ENCODE assay signal across 18 cellular contexts in the genomic region with DNA sequence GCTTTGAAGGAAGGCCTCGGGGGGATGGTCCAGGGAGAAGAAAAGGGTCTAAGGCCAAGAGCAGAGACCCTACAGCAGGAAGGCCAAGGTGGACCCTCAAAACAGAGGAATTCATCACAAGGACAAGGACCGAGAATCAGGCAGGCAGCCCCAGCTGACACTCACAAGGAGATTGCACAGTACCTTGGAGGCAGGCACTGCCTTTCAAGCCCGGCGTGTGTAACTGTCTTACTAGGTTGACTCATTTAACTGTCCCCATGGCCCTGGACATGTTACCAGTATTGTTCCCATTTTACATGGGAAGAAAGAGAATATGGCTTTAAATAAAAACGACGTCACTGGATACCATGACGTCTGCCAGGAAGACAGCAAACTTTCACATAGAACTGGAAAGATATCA.
A peak's percentile ranks its signal among the peaks of the same experiment; 100 is the strongest.
DNase-seq lines count a peak whose midpoint lies in the region; ATAC-seq, FAIRE-seq and TF ChIP-seq lines count a peak whose summit lies in the region.
"Had no signal": no experiment of that assay in that cellular context is flagged by ENCODE, and none has a peak within 500 bp of the region (broad histone marks: within the 10 kb centered on the region; RNA-seq: fewer than 3 reads in every experiment).

No MANE protein-coding gene starts in this region.

- no peaks in the 10 kb centered on the region for H3K27me3 Mint-ChIP-seq in activated CD4-positive, alpha-beta memory T cell treated with anti-CD3 and anti-CD28 coated beads, Interleukin-2, amount 10 ng/mL, durations not matched to agents 7 days and 5 days
- H3K27me3 Mint-ChIP-seq in activated CD4-positive, alpha-beta memory T cell treated with anti-CD3 and anti-CD28 coated beads for 36 hours, result no peaks in the 10 kb centered on the region
- H3K27me3 Mint-ChIP-seq in astrocyte (ENCODE audit: low read depth, unreplicated experiment), result no peaks in the 10 kb centered on the region

- no peak overlapping the region for H3K4me2 ChIP-seq in astrocyte (ENCODE audit: low read length)
- no peak overlapping the region for H3K4me2 ChIP-seq in hepatocyte
- H3K4me2 ChIP-seq in neuronal stem cell (ENCODE audit: insufficient read depth, low read length, poor library complexity, severe bottlenecking), result no peak overlapping the region
- H3K4me2 ChIP-seq: BLaER1 had no signal

- H3K36me3 Mint-ChIP-seq in activated CD4-positive, alpha-beta memory T cell treated with anti-CD3 and anti-CD28 coated beads, Interleukin-2, amount 10 ng/mL, durations not matched to agents 7 days and 5 days (ENCODE audit: low read depth), result no peaks in the 10 kb centered on the region
- H3K36me3 Mint-ChIP-seq in activated CD4-positive, alpha-beta memory T cell treated with anti-CD3 and anti-CD28 coated beads for 36 hours, result no peaks in the 10 kb centered on the region
- no peaks in the 10 kb centered on the region for H3K36me3 Mint-ChIP-seq in astrocyte (ENCODE audit: low read depth, unreplicated experiment)
- H3K36me3 Mint-ChIP-seq: CD8-positive, alpha-beta memory T cell had no signal

- peak; percentile 7 for DNase-seq in activated CD4-positive, alpha-beta memory T cell treated with anti-CD3 and anti-CD28 coated beads, Interleukin-2, amount 10 ng/mL, durations not matched to agents 7 days and 5 days
- no peak for DNase-seq in activated CD4-positive, alpha-beta memory T cell treated with anti-CD3 and anti-CD28 coated beads for 36 hours
- DNase-seq in astrocyte (ENCODE audit: low read depth), result no peak
- DNase-seq in hepatocyte (ENCODE audit: low spot score), result no peak
- no peak for DNase-seq in neuronal stem cell (ENCODE audit: low spot score)
- DNase-seq in esophagus squamous epithelium (lab: John Stamatoyannopoulos, UW), result no peak
- DNase-seq: AML-193; Caco-2; CD8-positive, alpha-beta memory T cell; DND-41; GF-D8; HCEC 1CT; HFFc6 had no signal

- no peak overlapping the region for H4K8ac ChIP-seq in neuronal stem cell (ENCODE audit: low read depth, low read length)

- no peaks in the 10 kb centered on the region for H3K9me3 ChIP-seq in astrocyte (ENCODE audit: insufficient read depth, low read depth, low read length)
- no peaks in the 10 kb centered on the region for H3K9me3 ChIP-seq in hepatocyte (ENCODE audit: low read depth)
- H3K9me3 ChIP-seq in neuronal stem cell (replicated peaks in 1 of 2; ENCODE audit: control insufficient read depth in 2 of 2, insufficient read depth in 1 of 2, low read depth in 1 of 2, low read length in 2 of 2), result peaks cover 0 to 6% of the 10 kb centered on the region in 2 donors
- H3K9me3 ChIP-seq in esophagus squamous epithelium, result no peaks in the 10 kb centered on the region
- H3K9me3 ChIP-seq: BLaER1, Caco-2 had no signal

- peaks cover 16% of the 10 kb centered on the region for H3K4me1 ChIP-seq in astrocyte (ENCODE audit: insufficient read depth, low read length)
- peaks cover 3% of the 10 kb centered on the region for H3K4me1 ChIP-seq in hepatocyte (ENCODE audit: insufficient read depth)
- peaks cover 11 to 23% of the 10 kb centered on the region in 2 donors for H3K4me1 ChIP-seq in neuronal stem cell (ENCODE audit: control insufficient read depth in 2 of 2, insufficient read depth in 1 of 2, low read depth in 1 of 2, low read length in 2 of 2)
- H3K4me1 ChIP-seq in esophagus squamous epithelium, result peaks cover 0 to 8% (median 0%) of the 10 kb centered on the region in 3 donors
- H3K4me1 ChIP-seq: BLaER1, Caco-2 had no signal

- no peak overlapping the region for H2BK5ac ChIP-seq in neuronal stem cell (ENCODE audit: low read length)

- H3K14ac ChIP-seq in neuronal stem cell (ENCODE audit: low read length), result peak overlapping the region; percentile 78

- no peaks in the 10 kb centered on the region for H3K9me2 ChIP-seq in hepatocyte (replicated peaks; ENCODE audit: insufficient read depth)

- H3K9ac ChIP-seq in astrocyte (ENCODE audit: low read length), result no peak overlapping the region
- H3K9ac ChIP-seq in neuronal stem cell (ENCODE audit: low read depth, low read length, poor library complexity), result no peak overlapping the region
- H3K9ac ChIP-seq: BLaER1 had no signal

- no peak overlapping the region for H3K18ac ChIP-seq in neuronal stem cell (ENCODE audit: low read length)

- no peak overlapping the region for H2AK5ac ChIP-seq in neuronal stem cell (ENCODE audit: low read depth, low read length)

- H2BK120ac ChIP-seq in neuronal stem cell (ENCODE audit: low read depth, low read length), result no peak overlapping the region

- peak overlapping the region; percentile 28 for H3K23ac ChIP-seq in neuronal stem cell (ENCODE audit: low read depth, low read length, poor library complexity)

- TF ChIP-seq POLR2A in esophagus squamous epithelium (IDR thresholded peaks at IDR 0.05), result no peak

- no peak overlapping the region for H3K4me3 ChIP-seq in astrocyte (ENCODE audit: insufficient read depth, low read depth, low read length)
- H3K4me3 ChIP-seq in hepatocyte, result no peak overlapping the region
- H3K4me3 ChIP-seq in neuronal stem cell (ENCODE audit: low read length in 2 of 2), result no peak overlapping the region
- no peak overlapping the region for H3K4me3 ChIP-seq in esophagus squamous epithelium
- H3K4me3 ChIP-seq: BLaER1 had no signal

- POLR2A ChIA-PET in activated CD4-positive, alpha-beta memory T cell treated with anti-CD3 and anti-CD28 coated beads, Interleukin-2, amount 10 ng/mL, durations not matched to agents 7 days and 5 days (lab: Charles Lee), result no interaction called here
- POLR2A ChIA-PET in activated CD4-positive, alpha-beta memory T cell treated with anti-CD3 and anti-CD28 coated beads for 36 hours (lab: Charles Lee), result no interaction called here

- no peak for ATAC-seq in GM21737 (IDR thresholded peaks at IDR 0.05; ENCODE audit: unreplicated experiment)
- no peak for ATAC-seq in HG03571 (IDR thresholded peaks at IDR 0.05; ENCODE audit: unreplicated experiment)

- H3K9me3 Mint-ChIP-seq in activated CD4-positive, alpha-beta memory T cell treated with anti-CD3 and anti-CD28 coated beads, Interleukin-2, amount 10 ng/mL, durations not matched to agents 7 days and 5 days, result no peaks in the 10 kb centered on the region
- no peaks in the 10 kb centered on the region for H3K9me3 Mint-ChIP-seq in activated CD4-positive, alpha-beta memory T cell treated with anti-CD3 and anti-CD28 coated beads for 36 hours
- H3K9me3 Mint-ChIP-seq in astrocyte (ENCODE audit: unreplicated experiment), result no peaks in the 10 kb centered on the region
- H3K9me3 Mint-ChIP-seq: CD8-positive, alpha-beta memory T cell; HFFc6 had no signal

- H3K27ac ChIP-seq in astrocyte (ENCODE audit: low read depth, low read length) (no peak overlapping the region), hepatocyte (peak overlapping the region; percentile 12), neuronal stem cell (replicated peaks; ENCODE audit: low read length) (no peak overlapping the region), esophagus squamous epithelium (no peak overlapping the region)
- H3K27ac ChIP-seq: 22Rv1, BLaER1 had no signal

- H3K4me3 Mint-ChIP-seq in activated CD4-positive, alpha-beta memory T cell treated with anti-CD3 and anti-CD28 coated beads, Interleukin-2, amount 10 ng/mL, durations not matched to agents 7 days and 5 days, result no peak overlapping the region
- no peak overlapping the region for H3K4me3 Mint-ChIP-seq in activated CD4-positive, alpha-beta memory T cell treated with anti-CD3 and anti-CD28 coated beads for 36 hours
- no peak overlapping the region for H3K4me3 Mint-ChIP-seq in astrocyte (ENCODE audit: unreplicated experiment)
- H3K4me3 Mint-ChIP-seq: CD8-positive, alpha-beta memory T cell; HFFc6 had no signal

- H3K27ac Mint-ChIP-seq in activated CD4-positive, alpha-beta memory T cell treated with anti-CD3 and anti-CD28 coated beads, Interleukin-2, amount 10 ng/mL, durations not matched to agents 7 days and 5 days, result no peak overlapping the region
- H3K27ac Mint-ChIP-seq in activated CD4-positive, alpha-beta memory T cell treated with anti-CD3 and anti-CD28 coated beads for 36 hours, result no peak overlapping the region
- peak overlapping the region; percentile 83 for H3K27ac Mint-ChIP-seq in astrocyte (ENCODE audit: unreplicated experiment)
- H3K27ac Mint-ChIP-seq: CD8-positive, alpha-beta memory T cell; HFFc6 had no signal

- CTCF ChIA-PET in activated CD4-positive, alpha-beta memory T cell treated with anti-CD3 and anti-CD28 coated beads, Interleukin-2, amount 10 ng/mL, durations not matched to agents 7 days and 5 days (lab: Charles Lee), result no interaction called here
- CTCF ChIA-PET in activated CD4-positive, alpha-beta memory T cell treated with anti-CD3 and anti-CD28 coated beads for 36 hours (lab: Charles Lee), result interaction anchor here (2.0 kb wide), 1 partner anchor 37 kb away, joined by 7 read pairs; no protein-coding TSS in a partner anchor

- peak overlapping the region; percentile 7 for H2BK12ac ChIP-seq in neuronal stem cell (ENCODE audit: low read length)

- H2AFZ ChIP-seq in astrocyte (ENCODE audit: low read depth, low read length) (peak overlapping the region; percentile 1), hepatocyte (no peak overlapping the region), neuronal stem cell (ENCODE audit: low read length) (no peak overlapping the region)

- H4K20me1 ChIP-seq in astrocyte (ENCODE audit: insufficient read depth, low read length) (no peaks in the 10 kb centered on the region), hepatocyte (ENCODE audit: insufficient read depth, poor library complexity, severe bottlenecking) (no peaks in the 10 kb centered on the region)
- H4K20me1 ChIP-seq: BLaER1 had no signal

- FAIRE-seq in astrocyte (lab: Jason Lieb, UNC), result no peak
- FAIRE-seq: GM19239 had no signal

- H4K91ac ChIP-seq in neuronal stem cell (ENCODE audit: low read depth, low read length, poor library complexity), result no peak overlapping the region

- no peak overlapping the region for H2BK15ac ChIP-seq in neuronal stem cell (ENCODE audit: low read length)

- 81% methylated on average over 7 of the region's 7 CpGs for WGBS in hepatocyte (ENCODE audit: low lambda C conversion rate, missing lambda C conversion rate)
- no CpG with 5 or more reads among the region's 7 CpGs for WGBS in neuronal stem cell (ENCODE audit: extremely low coverage in 2 of 2, insufficient read length in 2 of 2, insufficient replicate concordance in 1 of 2), 2 donors
- WGBS in esophagus squamous epithelium, 2 donors, result 64 to 72% methylated on average over 5 to 7 of the region's 7 CpGs

- no peak overlapping the region for H3K4ac ChIP-seq in neuronal stem cell (ENCODE audit: low read length)

- H3K79me1 ChIP-seq in neuronal stem cell (ENCODE audit: low read depth, low read length), result no peaks in the 10 kb centered on the region

- peaks cover 8% of the 10 kb centered on the region for H3K4me1 Mint-ChIP-seq in activated CD4-positive, alpha-beta memory T cell treated with anti-CD3 and anti-CD28 coated beads, Interleukin-2, amount 10 ng/mL, durations not matched to agents 7 days and 5 days
- no peaks in the 10 kb centered on the region for H3K4me1 Mint-ChIP-seq in activated CD4-positive, alpha-beta memory T cell treated with anti-CD3 and anti-CD28 coated beads for 36 hours (ENCODE audit: low read depth)
- peaks cover 41% of the 10 kb centered on the region for H3K4me1 Mint-ChIP-seq in astrocyte (ENCODE audit: low read depth, unreplicated experiment)

- H3K27me3 ChIP-seq in astrocyte (ENCODE audit: insufficient read depth, low read length), result no peaks in the 10 kb centered on the region
- H3K27me3 ChIP-seq in hepatocyte, result no peaks in the 10 kb centered on the region
- H3K27me3 ChIP-seq in neuronal stem cell (ENCODE audit: control insufficient read depth in 3 of 3, insufficient read depth in 3 of 3, low read depth in 1 of 3, low read length in 3 of 3), result no peaks in the 10 kb centered on the region
- no peaks in the 10 kb centered on the region for H3K27me3 ChIP-seq in esophagus squamous epithelium
- H3K27me3 ChIP-seq: BLaER1 had no signal

- intact Hi-C loops in activated CD4-positive, alpha-beta memory T cell treated with anti-CD3 and anti-CD28 coated beads for 36 hours (cut with micrococcal nuclease), result no loop called here
- intact Hi-C loops in esophagus squamous epithelium (cut with DNase I), result no loop called here

- H3K79me2 ChIP-seq in astrocyte (ENCODE audit: insufficient read depth, low read length) (no peaks in the 10 kb centered on the region), hepatocyte (no peaks in the 10 kb centered on the region)

- TF ChIP-seq CTCF in astrocyte (IDR thresholded peaks at IDR 0.05; ENCODE audit: insufficient read depth, low read depth, low read length), result no peak
- no peak for TF ChIP-seq CTCF in hepatocyte (IDR thresholded peaks at IDR 0.05; ENCODE audit: poor library complexity)
- TF ChIP-seq CTCF in esophagus squamous epithelium (IDR thresholded peaks at IDR 0.05), result no peak

- H3K36me3 ChIP-seq in astrocyte (ENCODE audit: insufficient read depth, low read length) (no peaks in the 10 kb centered on the region), hepatocyte (replicated peaks; ENCODE audit: insufficient read depth, low read depth) (no peaks in the 10 kb centered on the region), neuronal stem cell (replicated peaks in 1 of 2; ENCODE audit: control insufficient read depth in 2 of 2, insufficient read depth in 2 of 2, low read length in 2 of 2) (no peaks in the 10 kb centered on the region), esophagus squamous epithelium (no peaks in the 10 kb centered on the region)
- H3K36me3 ChIP-seq: BLaER1 had no signal
